In genomic region chr7:90298145-90299038, GRCh38 we compare ENCODE assay signal across 8 cellular contexts. TPM values are rescaled to one million over a fixed set of nuclear protein-coding genes. Genes with fewer than 3 reads are reported as not detected.
DNase-seq lines count a peak whose midpoint lies in the region; ATAC-seq and TF ChIP-seq lines count a peak whose summit lies in the region.

No MANE protein-coding gene starts in this region.

- H3K4me3 ChIP-seq in brain microvascular endothelial cell (ENCODE audit: low read depth, low read length) = no peak overlapping the region
- H3K4me3 ChIP-seq in left lung = no peak overlapping the region

- H3K27ac ChIP-seq in brain microvascular endothelial cell (no peak overlapping the region), left lung (no peak overlapping the region)

- peak; percentile 49 for DNase-seq in AG08396 (ENCODE audit: low spot score)
- peak; percentile 29 for DNase-seq in NCI-H2227 (lab: John Stamatoyannopoulos, UW; ENCODE audit: unreplicated experiment)
- DNase-seq in brain microvascular endothelial cell = peak; percentile 65
- no peak for DNase-seq in left lung
- no peak for DNase-seq in 8988T
- no peak for DNase-seq in NCI-H1048 (lab: John Stamatoyannopoulos, UW)

- in situ Hi-C loops in brain microvascular endothelial cell (cut with HindIII; ENCODE audit: low pct_ligation_motif_present, low sequenced_read_pairs) = no loop called here

- H3K27me3 ChIP-seq in brain microvascular endothelial cell (replicated peaks) (no peaks in the 10 kb centered on the region), left lung (no peaks in the 10 kb centered on the region)

- H3K36me3 ChIP-seq in brain microvascular endothelial cell (replicated peaks) (no peaks in the 10 kb centered on the region), left lung (no peaks in the 10 kb centered on the region)

- no peaks in the 10 kb centered on the region for H3K9me3 ChIP-seq in left lung

- H3K4me1 ChIP-seq in left lung = no peaks in the 10 kb centered on the region

- peak; percentile 67 for ATAC-seq in GM18499 (IDR thresholded peaks at IDR 0.05; ENCODE audit: insufficient read depth, unreplicated experiment)
- ATAC-seq in HG02981 (IDR thresholded peaks at IDR 0.05; ENCODE audit: unreplicated experiment) = peak; percentile 85
- ATAC-seq in left lung = peak; percentile 87

- intact Hi-C loops in left lung (cut with DNase I) = no loop called here

- TF ChIP-seq CTCF in brain microvascular endothelial cell (IDR thresholded peaks at IDR 0.05; ENCODE audit: low read depth, low read length, missing control alignments) (peak; percentile 82), left lung (IDR thresholded peaks at IDR 0.05) (peak; percentile 32 to 52)

RNA-seq across cellular contexts. Expression of gene FAM237B, which starts 22.7 kb away (rescaled TPM):
- not detected for total RNA-seq in left lung

RNA-seq across cellular contexts. Expression of gene GTPBP10, which starts 48.1 kb away (rescaled TPM):
- 10 to 100 TPM; 15.5 to 23.7 TPM for total RNA-seq in left lung

RNA-seq across cellular contexts. Expression of gene CFAP69, which starts 53.4 kb away (rescaled TPM):
- 1 to 10 TPM; 4.5 to 5.0 TPM for total RNA-seq in left lung

Comparison
In these comparisons a context has a peak if more than half of its experiments do, and no peak if none do; other contexts are left out.
1. DNase-seq: peak in AG08396 (single experiment), NCI-H2227 (single experiment) and brain microvascular endothelial cell (single experiment); none in left lung (0 of 2), 8988T (single experiment) and NCI-H1048 (single experiment).
2. Peak in every context shown above with its lines, with median percentiles within 50 percentile points of each other: ATAC-seq.